16 cellular contexts compared by ENCODE assay signal in the genomic region with DNA sequence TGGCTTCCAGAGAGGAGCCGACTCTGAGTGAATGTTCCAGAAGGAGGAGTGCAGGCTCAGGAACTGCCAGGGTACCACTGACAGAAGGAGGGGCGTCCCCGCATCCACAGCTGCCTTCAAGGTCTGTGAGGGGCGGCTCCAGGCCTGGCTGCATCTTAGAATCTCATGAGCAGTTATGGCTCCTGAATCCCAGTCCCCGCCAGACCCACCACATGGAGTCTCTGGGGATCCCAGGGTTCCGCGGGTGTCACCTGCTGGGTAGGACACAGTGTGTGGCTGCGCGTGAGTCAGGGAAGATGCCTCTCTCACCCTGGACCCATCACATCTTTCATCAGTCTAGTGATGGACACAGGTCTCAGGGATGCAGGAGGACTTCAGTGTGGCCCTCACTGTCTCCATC.
A peak's percentile ranks its signal among the peaks of the same experiment; 100 is the strongest.
DNase-seq lines count a peak whose midpoint lies in the region; ATAC-seq and TF ChIP-seq lines count a peak whose summit lies in the region.
"Had no signal": no experiment of that assay in that cellular context is flagged by ENCODE, and none has a peak within 500 bp of the region (broad histone marks: within the 10 kb centered on the region; RNA-seq: fewer than 3 reads in every experiment).

No MANE protein-coding gene starts in this region.

- H3K4me3 ChIP-seq in right cardiac atrium (ENCODE audit: low read length), result no peak overlapping the region
- no peak overlapping the region for H3K4me3 ChIP-seq in sigmoid colon
- H3K4me3 ChIP-seq: HAP-1 had no signal

- no peak for TF ChIP-seq EP300 in sigmoid colon (IDR thresholded peaks at IDR 0.05)

- H3K4me3 Mint-ChIP-seq in chondrocyte (ENCODE audit: unreplicated experiment), result no peak overlapping the region
- H3K4me3 Mint-ChIP-seq: B cell; CD8-positive, alpha-beta memory T cell; HFFc6 had no signal

- H3K4me1 ChIP-seq in right cardiac atrium (ENCODE audit: control insufficient read depth, insufficient read depth, low read length) (no peaks in the 10 kb centered on the region), sigmoid colon (peaks cover 0 to 65% (median 25%) of the 10 kb centered on the region in 4 donors)
- H3K4me1 ChIP-seq: HAP-1 had no signal

- no peak for TF ChIP-seq POLR2A in sigmoid colon (IDR thresholded peaks at IDR 0.05)

- H3K27ac Mint-ChIP-seq in chondrocyte (ENCODE audit: unreplicated experiment), result peak overlapping the region; percentile 54
- H3K27ac Mint-ChIP-seq: B cell; CD8-positive, alpha-beta memory T cell; HFFc6 had no signal

- intact Hi-C loops in right cardiac atrium (cut with DNase I) (no loop called here), Right ventricle myocardium superior (cut with DNase I) (no loop called here), sigmoid colon (cut with DNase I) (no loop called here)

- no peaks in the 10 kb centered on the region for H3K27me3 Mint-ChIP-seq in chondrocyte (ENCODE audit: low read depth)

- no peaks in the 10 kb centered on the region for H3K9me3 Mint-ChIP-seq in chondrocyte (ENCODE audit: low read depth)
- H3K9me3 Mint-ChIP-seq: CD8-positive, alpha-beta memory T cell; HFFc6 had no signal

- H3K27ac ChIP-seq in right cardiac atrium (ENCODE audit: low read length) (no peak overlapping the region), sigmoid colon (no peak overlapping the region)

- no peak for ATAC-seq in right cardiac atrium
- no peak for ATAC-seq in Right ventricle myocardium superior (ENCODE audit: poor library complexity)
- no peak for ATAC-seq in HG03135 (IDR thresholded peaks at IDR 0.05; ENCODE audit: unreplicated experiment)

- TF ChIP-seq CTCF in chondrocyte (IDR thresholded peaks at IDR 0.05), result no peak
- no peak for TF ChIP-seq CTCF in sigmoid colon (IDR thresholded peaks at IDR 0.05)

- peaks cover 41% of the 10 kb centered on the region for H3K36me3 Mint-ChIP-seq in chondrocyte (ENCODE audit: low read depth)
- H3K36me3 Mint-ChIP-seq: CD8-positive, alpha-beta memory T cell had no signal

- WGBS in right cardiac atrium, result 92% methylated on average over 9 of the region's 9 CpGs
- 92 to 95% methylated on average over 9 of the region's 9 CpGs for WGBS in sigmoid colon, 2 donors

- peaks cover 0 to 22% (median 2%) of the 10 kb centered on the region in 4 donors for H3K36me3 ChIP-seq in sigmoid colon
- H3K36me3 ChIP-seq: HAP-1 had no signal

- DNase-seq in right cardiac atrium, result peak in 2 of 3 donors; percentile 37 to 42
- DNase-seq in Right ventricle myocardium superior, result no peak
- DNase-seq in chondrocyte (ENCODE audit: low spot score), result no peak
- peak; percentile 54 for DNase-seq in sigmoid colon
- no peak for DNase-seq in AG08396 (ENCODE audit: low spot score)
- DNase-seq in activated naive CD4-positive, alpha-beta T cell treated with anti-CD3 and anti-CD28 coated beads, Interleukin-2, amount 50 U/mL, for 16 hours, result no peak
- DNase-seq: ACHN; Caco-2; CD8-positive, alpha-beta memory T cell; DMS53; GF-D8; HFFc6; IMR-90 had no signal

- H3K27me3 ChIP-seq in right cardiac atrium (ENCODE audit: control insufficient read depth, insufficient read depth) (no peaks in the 10 kb centered on the region), sigmoid colon (no peaks in the 10 kb centered on the region)

- H3K4me1 Mint-ChIP-seq in chondrocyte (ENCODE audit: low read depth), result peaks cover 17% of the 10 kb centered on the region

- H3K9me3 ChIP-seq in right cardiac atrium (ENCODE audit: control insufficient read depth, low read length) (no peaks in the 10 kb centered on the region), sigmoid colon (no peaks in the 10 kb centered on the region)
- H3K9me3 ChIP-seq: Caco-2, HAP-1 had no signal

Comparison
In these comparisons a context has a peak if more than half of its experiments do, and no peak if none do; other contexts are left out.
1. DNase-seq: peak in right cardiac atrium (2 of 3) and sigmoid colon (single experiment); none in Right ventricle myocardium superior (single experiment), chondrocyte (single experiment), AG08396 (single experiment) and activated naive CD4-positive, alpha-beta T cell treated with anti-CD3 and anti-CD28 coated beads, Interleukin-2, amount 50 U/mL, for 16 hours (single experiment).